In the genomic region with DNA sequence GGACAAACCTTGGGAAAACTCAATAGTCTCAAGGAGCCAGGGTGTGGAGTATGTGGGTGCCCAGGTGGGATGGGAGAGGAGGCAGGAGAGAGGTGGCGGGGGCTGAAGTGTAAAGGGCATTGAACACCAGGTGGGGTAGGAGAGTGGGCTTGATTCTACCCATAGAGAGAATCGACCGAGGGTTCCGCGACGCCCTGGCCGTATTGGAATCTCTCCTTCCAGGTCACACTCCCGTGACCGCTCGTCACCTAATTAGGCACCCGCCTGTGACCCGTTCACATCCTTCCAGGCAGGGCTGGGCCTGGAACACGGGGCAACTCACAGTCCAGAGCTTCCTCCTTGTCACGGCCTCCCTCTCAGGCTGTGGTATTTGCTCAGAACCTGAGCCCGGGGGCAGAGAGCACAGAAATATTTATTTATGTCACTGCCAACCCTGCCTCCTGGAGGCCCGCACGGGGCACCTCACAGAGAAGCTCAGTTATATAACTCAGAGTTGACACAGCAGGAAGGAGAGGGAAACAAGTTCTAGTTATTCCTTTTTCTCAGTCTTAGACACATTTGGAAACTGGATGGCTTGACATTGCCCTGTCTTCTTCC, we compare ENCODE assay signal across 12 cellular contexts. TPM values are rescaled to one million over a fixed set of nuclear protein-coding genes. Genes with fewer than 3 reads are reported as not detected.
A peak's percentile ranks its signal among the peaks of the same experiment; 100 is the strongest.
DNase-seq lines count a peak whose midpoint lies in the region; ATAC-seq and TF ChIP-seq lines count a peak whose summit lies in the region.
"Had no signal": no experiment of that assay in that cellular context is flagged by ENCODE, and none has a peak within 500 bp of the region (broad histone marks: within the 10 kb centered on the region; RNA-seq: fewer than 3 reads in every experiment).

No MANE protein-coding gene starts in this region.

- H3K4me1 Mint-ChIP-seq in CD14-positive monocyte, result peaks cover 18% of the 10 kb centered on the region
- peaks cover 8 to 24% (median 22%) of the 10 kb centered on the region in 3 donors for H3K4me1 Mint-ChIP-seq in naive B cell

- H3K36me3 ChIP-seq in endocrine pancreas (ENCODE audit: control insufficient read depth, insufficient read depth, low read length), result no peaks in the 10 kb centered on the region

- ATAC-seq in naive B cell (ENCODE audit: low read depth in 2 of 2) (peak; percentile 58 to 68), GM18861 (IDR thresholded peaks at IDR 0.05; ENCODE audit: unreplicated experiment) (no peak)

- H3K4me1 ChIP-seq in endocrine pancreas (ENCODE audit: control insufficient read depth, insufficient read depth, low read length), result no peaks in the 10 kb centered on the region

- no peaks in the 10 kb centered on the region for H3K27me3 ChIP-seq in endocrine pancreas (ENCODE audit: control insufficient read depth, insufficient read depth, low read length)

- H3K27me3 Mint-ChIP-seq in CD14-positive monocyte (ENCODE audit: low read depth in 3 of 3) (peaks cover 5 to 7% (median 6%) of the 10 kb centered on the region in 3 donors), naive B cell (peaks cover 0 to 7% (median 4%) of the 10 kb centered on the region in 3 donors)

- intact Hi-C loops in CD14-positive monocyte (cut with micrococcal nuclease), result no loop called here

- DNase-seq in CD14-positive monocyte (ENCODE audit: low spot score), result peak; percentile 63
- DNase-seq in LNCaP clone FGC (ENCODE audit: low read depth), result peak; percentile 10
- DNase-seq in naive B cell, result no peak
- DNase-seq in activated CD8-positive, alpha-beta memory T cell treated with anti-CD3 and anti-CD28 coated beads, Interleukin-2, amount 50 U/mL, for 48 hours, result no peak
- DNase-seq in NCI-H748 (lab: John Stamatoyannopoulos, UW; ENCODE audit: unreplicated experiment), result no peak
- no peak for DNase-seq in kidney glomerular epithelial cell (lab: John Stamatoyannopoulos, UW)
- DNase-seq: activated naive CD4-positive, alpha-beta T cell; NCI-H187 treated with DMSO at 0.1 percent for 48 hours had no signal

- H3K9me3 Mint-ChIP-seq in CD14-positive monocyte, result peaks cover 0 to 2% (median 0%) of the 10 kb centered on the region in 7 donors
- no peaks in the 10 kb centered on the region for H3K9me3 Mint-ChIP-seq in naive B cell
- H3K9me3 Mint-ChIP-seq: T-helper 2 cell treated with Interferon-gamma antibody and Interleukin-4, amounts not matched to agents 5 μg/mL and 100 μg/mL, for 36 hours had no signal

- H3K4me3 ChIP-seq in LNCaP clone FGC (ENCODE audit: low read depth, low read length) (no peak overlapping the region), endocrine pancreas (ENCODE audit: control insufficient read depth, insufficient read depth, low read length) (no peak overlapping the region)

- H3K27ac Mint-ChIP-seq in CD14-positive monocyte, result no peak overlapping the region
- peak overlapping the region in 1 of 6 donors; percentile 66 for H3K27ac Mint-ChIP-seq in naive B cell
- H3K27ac Mint-ChIP-seq: T-helper 2 cell treated with Interferon-gamma antibody and Interleukin-4, amounts not matched to agents 5 μg/mL and 100 μg/mL, for 36 hours had no signal

- H3K9me3 ChIP-seq in endocrine pancreas (ENCODE audit: control insufficient read depth, low read length), result no peaks in the 10 kb centered on the region

- no peaks in the 10 kb centered on the region for H3K36me3 Mint-ChIP-seq in CD14-positive monocyte
- no peaks in the 10 kb centered on the region for H3K36me3 Mint-ChIP-seq in naive B cell

- H3K4me3 Mint-ChIP-seq in CD14-positive monocyte, result no peak overlapping the region
- H3K4me3 Mint-ChIP-seq in naive B cell, result no peak overlapping the region
- H3K4me3 Mint-ChIP-seq: T-helper 2 cell treated with Interferon-gamma antibody and Interleukin-4, amounts not matched to agents 5 μg/mL and 100 μg/mL, for 36 hours had no signal

- H3K9ac ChIP-seq in endocrine pancreas (ENCODE audit: control insufficient read depth, insufficient read depth, low read length), result peak overlapping the region; percentile 63

- TF ChIP-seq CTCF in CD14-positive monocyte (IDR thresholded peaks at IDR 0.05) (no peak), LNCaP clone FGC (IDR thresholded peaks at IDR 0.05; ENCODE audit: control insufficient read depth, extremely low read depth, insufficient read depth) (0 out of 2 replicates have a peak, but pooled peaks have one; percentile 11)

RNA-seq across cellular contexts. Expression of a gene that starts 12.0 kb away (rescaled TPM):
- polyA plus RNA-seq in CD14-positive monocyte, result not detected
- polyA plus RNA-seq in naive B cell (ENCODE audit: low read depth in 6 of 6), result not detected
- polyA plus RNA-seq: endothelial cell of umbilical vein had no signal

Comparison
In these comparisons a context has a peak if more than half of its experiments do, and no peak if none do; other contexts are left out.
1. DNase-seq: peak in CD14-positive monocyte (single experiment) and LNCaP clone FGC (single experiment); none in naive B cell (single experiment), activated CD8-positive, alpha-beta memory T cell treated with anti-CD3 and anti-CD28 coated beads, Interleukin-2, amount 50 U/mL, for 48 hours (single experiment), NCI-H748 (single experiment) and kidney glomerular epithelial cell (single experiment).